ENCODE assay signal across 10 cellular contexts in genomic region chr5:78547731-78548189, GRCh38.
DNase-seq lines count a peak whose midpoint lies in the region; ATAC-seq and TF ChIP-seq lines count a peak whose summit lies in the region.
"Had no signal": no experiment of that assay in that cellular context is flagged by ENCODE, and none has a peak within 500 bp of the region (broad histone marks: within the 10 kb centered on the region; RNA-seq: fewer than 3 reads in every experiment).

No MANE protein-coding gene starts in this region.

- WGBS in heart left ventricle, 4 donors: 21 to 57% (median 45%) methylated on average over 13 to 14 of the region's 14 CpGs

- CTCF ChIA-PET in Calu3 (lab: Charles Lee): no interaction called here

- DNase-seq in ELF-1 (ENCODE audit: low read depth, low spot score) (peak; percentile 63), adipocyte (ENCODE audit: low read depth) (no peak), heart left ventricle (peak; percentile 89 to 94 (median 94)), skeletal muscle cell (ENCODE audit: low read depth) (peak; percentile 97), Calu3 (no peak), UCSD-AML1 (lab: John Stamatoyannopoulos, UW; ENCODE audit: unreplicated experiment) (no peak), NCI-H187 treated with DMSO at 0.1 percent for 48 hours (lab: John Stamatoyannopoulos, UW) (no peak)
- DNase-seq: GF-D8 had no signal

- H3K27me3 ChIP-seq in adipocyte (replicated peaks; ENCODE audit: control insufficient read depth, insufficient read depth, low read length): no peaks in the 10 kb centered on the region
- no peaks in the 10 kb centered on the region for H3K27me3 ChIP-seq in heart left ventricle

- no peaks in the 10 kb centered on the region for H3K9me3 ChIP-seq in adipocyte (ENCODE audit: control insufficient read depth, low read length)
- peaks cover 0 to 5% (median 0%) of the 10 kb centered on the region in 12 donors for H3K9me3 ChIP-seq in heart left ventricle

- ATAC-seq in heart left ventricle (peak; percentile 88 to 93 (median 91)), HG02840 (IDR thresholded peaks at IDR 0.05; ENCODE audit: low FRiP score, unreplicated experiment) (no peak)
- ATAC-seq: activated T-helper 17 cell treated with anti-CD3 and anti-CD28 coated beads, Interleukin-2, amount 50 U/mL, for 72 hours had no signal

- H3K4me3 ChIP-seq in adipocyte (ENCODE audit: low read length) (peak overlapping the region; percentile 67), heart left ventricle (peak overlapping the region in 1 of 12 donors; percentile 29), skeletal muscle cell (ENCODE audit: low read depth, low read length) (no peak overlapping the region)

- peaks cover 8% of the 10 kb centered on the region for H3K36me3 Mint-ChIP-seq in Calu3 (ENCODE audit: insufficient read depth, unreplicated experiment)

- TF ChIP-seq POLR2A in heart left ventricle (IDR thresholded peaks at IDR 0.05): peak in 1 of 2 donors; percentile 10

- H3K36me3 ChIP-seq in adipocyte (ENCODE audit: control insufficient read depth, insufficient read depth, low read length, severe bottlenecking) (no peaks in the 10 kb centered on the region), heart left ventricle (no peaks in the 10 kb centered on the region)

- intact Hi-C loops in heart left ventricle (cut with DNase I): loop anchor here in 7 of 10 donors (5.0 to 10.0 kb wide), 7 partner anchors 47 to 360 kb away; partner anchors contain the start of gene LHFPL2 (in 5 of the 7)
- intact Hi-C loops in Calu3 (cut with micrococcal nuclease; ENCODE audit: unreplicated experiment): no loop called here

- peak overlapping the region; percentile 68 to 91 (median 84) for H3K27ac ChIP-seq in heart left ventricle

- peak overlapping the region; percentile 70 for H3K9ac ChIP-seq in adipocyte (ENCODE audit: low read length)

- peaks cover 70% of the 10 kb centered on the region for H3K4me1 ChIP-seq in adipocyte (ENCODE audit: control insufficient read depth, insufficient read depth, low read length)
- peaks cover 15 to 74% (median 47%) of the 10 kb centered on the region in 12 donors for H3K4me1 ChIP-seq in heart left ventricle

- no peak overlapping the region for H3K27ac Mint-ChIP-seq in Calu3 (ENCODE audit: unreplicated experiment)
- H3K27ac Mint-ChIP-seq: activated T-helper 17 cell treated with anti-CD3 and anti-CD28 coated beads, Interleukin-2, amount 50 U/mL, for 72 hours had no signal

- H3K4me3 Mint-ChIP-seq in Calu3 (ENCODE audit: low read depth, unreplicated experiment): no peak overlapping the region
- H3K4me3 Mint-ChIP-seq: activated T-helper 17 cell treated with anti-CD3 and anti-CD28 coated beads, Interleukin-2, amount 50 U/mL, for 72 hours had no signal

- no TSS peak for BruUV-seq in Calu3 (replicated peaks; lab: Mats Ljungman, UMichigan)

- H3K4me1 Mint-ChIP-seq in Calu3 (ENCODE audit: low read depth, unreplicated experiment): no peaks in the 10 kb centered on the region
- H3K4me1 Mint-ChIP-seq: activated T-helper 17 cell treated with anti-CD3 and anti-CD28 coated beads, Interleukin-2, amount 50 U/mL, for 72 hours had no signal

- TF ChIP-seq CTCF in heart left ventricle (IDR thresholded peaks at IDR 0.05): no peak
- TF ChIP-seq CTCF in Calu3 (IDR thresholded peaks at IDR 0.05; ENCODE audit: unreplicated experiment): no peak

- H3K9me3 Mint-ChIP-seq in Calu3 (ENCODE audit: low read depth, unreplicated experiment): peaks cover 3% of the 10 kb centered on the region
- H3K9me3 Mint-ChIP-seq: activated T-helper 17 cell treated with anti-CD3 and anti-CD28 coated beads, Interleukin-2, amount 50 U/mL, for 72 hours had no signal

- no peaks in the 10 kb centered on the region for H3K27me3 Mint-ChIP-seq in Calu3 (ENCODE audit: unreplicated experiment)

Comparison
In these comparisons a context has a peak if more than half of its experiments do, and no peak if none do; other contexts are left out.
1. DNase-seq: peak in ELF-1 (single experiment), heart left ventricle (5 of 5) and skeletal muscle cell (single experiment); none in adipocyte (single experiment), Calu3 (single experiment), UCSD-AML1 (single experiment) and NCI-H187 treated with DMSO at 0.1 percent for 48 hours (single experiment).